In the genomic region with DNA sequence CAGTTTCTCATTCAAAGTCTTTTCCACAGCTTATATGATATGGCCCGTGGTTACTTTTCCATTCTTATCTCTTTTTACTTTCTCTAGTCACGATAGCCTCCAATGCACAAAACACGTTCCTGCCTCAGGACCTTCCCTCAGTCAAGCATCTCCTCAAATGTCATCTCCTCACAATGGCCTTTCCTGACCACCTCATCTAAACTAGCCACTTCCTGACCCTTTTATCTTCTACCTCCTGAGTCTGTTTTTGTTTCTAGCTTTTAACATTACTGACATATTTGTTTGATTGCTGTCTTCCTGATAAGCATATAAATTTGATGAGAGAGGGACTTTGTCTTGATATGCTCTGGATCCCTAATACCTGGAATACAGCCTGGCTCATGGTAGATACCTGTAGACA, we compare ENCODE assay signal across 1 cellular context.
TF ChIP-seq lines count a peak whose summit lies in the region.

No MANE protein-coding gene starts in this region.

TF ChIP-seq in endothelial cell of umbilical vein, 7 proteins besides CTCF, POLR2A, EP300 and RAD21:
- TF ChIP-seq MAX (IDR thresholded peaks at IDR 0.05; ENCODE audit: insufficient read depth, insufficient read length) (no peak), FOS (IDR thresholded peaks at IDR 0.05; ENCODE audit: borderline replicate concordance, insufficient read depth, low read length) (peak; percentile 57), GATA2 (IDR thresholded peaks at IDR 0.05; ENCODE audit: insufficient read depth, insufficient read length, low read depth, low read length) (peak; percentile 80), JUN (IDR thresholded peaks at IDR 0.05; ENCODE audit: borderline replicate concordance, insufficient read depth, insufficient read length, low read depth) (no peak), MYC (IDR thresholded peaks at IDR 0.05; ENCODE audit: low read depth, low read length) (no peak), EZH2 (IDR thresholded peaks at IDR 0.05; ENCODE audit: borderline replicate concordance, low read depth, low read length, severe bottlenecking) (no peak), POLR2AphosphoS5 (IDR thresholded peaks at IDR 0.05; ENCODE audit: insufficient read depth, low read depth, low read length) (peak; percentile 60)
